Comparison of ENCODE assay signal across 1 cellular context in the genomic region with DNA sequence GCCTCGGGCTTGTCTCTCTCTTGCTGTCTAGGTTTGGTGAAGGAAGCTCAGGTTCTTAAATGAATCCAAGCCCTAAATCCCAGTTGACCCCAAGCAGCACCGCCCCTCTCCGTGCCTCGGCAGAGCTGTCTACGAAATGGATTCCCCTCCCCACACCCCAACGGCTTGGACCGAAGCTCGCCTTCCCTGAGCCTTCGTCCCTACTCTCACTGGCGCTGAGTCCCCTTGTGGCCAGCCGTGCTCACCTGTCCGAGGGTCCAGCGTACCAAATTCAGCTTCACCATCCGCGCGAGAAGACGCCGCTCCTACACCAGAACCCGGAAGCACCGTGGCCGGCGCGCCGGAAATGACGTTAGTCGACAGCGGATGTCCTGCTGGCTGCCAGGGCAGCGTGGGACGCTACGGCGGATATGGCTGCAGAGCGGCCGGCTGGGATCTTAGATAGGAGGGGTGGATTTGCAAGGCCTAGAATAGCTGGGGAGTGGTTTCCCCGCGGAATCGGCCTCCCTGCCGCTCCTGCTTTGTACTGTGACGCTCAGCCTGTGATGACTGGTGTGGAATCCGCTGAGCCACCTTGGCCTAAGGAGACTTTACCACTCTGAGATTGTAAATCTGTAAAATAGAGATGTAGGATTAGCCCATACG.
TF ChIP-seq lines count a peak whose summit lies in the region.

A gene (minus strand): TSS at position 325 of the 645 bp plus-strand sequence. CDS start 2,201 bp downstream, outside the sequence.

TF ChIP-seq in K562, 482 proteins besides CTCF, POLR2A, EP300 and RAD21 (continued from another document and continues in another):
- TF ChIP-seq, protein P1, sequence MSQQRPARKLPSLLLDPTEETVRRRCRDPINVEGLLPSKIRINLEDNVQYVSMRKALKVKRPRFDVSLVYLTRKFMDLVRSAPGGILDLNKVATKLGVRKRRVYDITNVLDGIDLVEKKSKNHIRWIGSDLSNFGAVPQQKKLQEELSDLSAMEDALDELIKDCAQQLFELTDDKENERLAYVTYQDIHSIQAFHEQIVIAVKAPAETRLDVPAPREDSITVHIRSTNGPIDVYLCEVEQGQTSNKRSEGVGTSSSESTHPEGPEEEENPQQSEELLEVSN (IDR thresholded peaks at IDR 0.05; ENCODE audit: borderline replicate concordance in 1 of 2, extremely low read depth in 1 of 2, insufficient read depth in 1 of 2, insufficient read length in 1 of 2, low read depth in 1 of 2, low read length in 1 of 2, poor library complexity in 1 of 2, severe bottlenecking in 1 of 2): no peak
- TF ChIP-seq NBN (IDR thresholded peaks at IDR 0.05; ENCODE audit: low read depth): no peak
- TF ChIP-seq TGIF2 (CRISPR knock-in tag; IDR thresholded peaks at IDR 0.05): no peak
- TF ChIP-seq, protein P2, sequence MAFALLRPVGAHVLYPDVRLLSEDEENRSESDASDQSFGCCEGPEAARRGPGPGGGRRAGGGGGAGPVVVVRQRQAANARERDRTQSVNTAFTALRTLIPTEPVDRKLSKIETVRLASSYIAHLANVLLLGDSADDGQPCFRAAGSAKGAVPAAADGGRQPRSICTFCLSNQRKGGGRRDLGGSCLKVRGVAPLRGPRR (CRISPR knock-in tag; IDR thresholded peaks at IDR 0.05): no peak
- TF ChIP-seq SIRT6 (IDR thresholded peaks at IDR 0.05; ENCODE audit: low read depth, low read length): no peak
- TF ChIP-seq ZNF3 (CRISPR knock-in tag; IDR thresholded peaks at IDR 0.05): no peak
- TF ChIP-seq, protein P3, sequence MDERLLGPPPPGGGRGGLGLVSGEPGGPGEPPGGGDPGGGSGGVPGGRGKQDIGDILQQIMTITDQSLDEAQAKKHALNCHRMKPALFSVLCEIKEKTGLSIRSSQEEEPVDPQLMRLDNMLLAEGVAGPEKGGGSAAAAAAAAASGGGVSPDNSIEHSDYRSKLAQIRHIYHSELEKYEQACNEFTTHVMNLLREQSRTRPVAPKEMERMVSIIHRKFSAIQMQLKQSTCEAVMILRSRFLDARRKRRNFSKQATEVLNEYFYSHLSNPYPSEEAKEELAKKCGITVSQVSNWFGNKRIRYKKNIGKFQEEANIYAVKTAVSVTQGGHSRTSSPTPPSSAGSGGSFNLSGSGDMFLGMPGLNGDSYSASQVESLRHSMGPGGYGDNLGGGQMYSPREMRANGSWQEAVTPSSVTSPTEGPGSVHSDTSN (CRISPR knock-in tag; IDR thresholded peaks at IDR 0.05; ENCODE audit: low read depth): no peak
- TF ChIP-seq, protein P3 (tag; conservative IDR thresholded peaks at IDR 0.05; ENCODE audit: low read depth): no peak
- no peak for TF ChIP-seq ZNF780A (CRISPR knock-in tag; IDR thresholded peaks at IDR 0.05)
- TF ChIP-seq, protein P4, sequence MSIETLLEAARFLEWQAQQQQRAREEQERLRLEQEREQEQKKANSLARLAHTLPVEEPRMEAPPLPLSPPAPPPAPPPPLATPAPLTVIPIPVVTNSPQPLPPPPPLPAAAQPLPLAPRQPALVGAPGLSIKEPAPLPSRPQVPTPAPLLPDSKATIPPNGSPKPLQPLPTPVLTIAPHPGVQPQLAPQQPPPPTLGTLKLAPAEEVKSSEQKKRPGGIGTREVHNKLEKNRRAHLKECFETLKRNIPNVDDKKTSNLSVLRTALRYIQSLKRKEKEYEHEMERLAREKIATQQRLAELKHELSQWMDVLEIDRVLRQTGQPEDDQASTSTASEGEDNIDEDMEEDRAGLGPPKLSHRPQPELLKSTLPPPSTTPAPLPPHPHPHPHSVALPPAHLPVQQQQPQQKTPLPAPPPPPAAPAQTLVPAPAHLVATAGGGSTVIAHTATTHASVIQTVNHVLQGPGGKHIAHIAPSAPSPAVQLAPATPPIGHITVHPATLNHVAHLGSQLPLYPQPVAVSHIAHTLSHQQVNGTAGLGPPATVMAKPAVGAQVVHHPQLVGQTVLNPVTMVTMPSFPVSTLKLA (conservative IDR thresholded peaks at IDR 0.05): peak; percentile 93 to 97
- TF ChIP-seq, protein P5, sequence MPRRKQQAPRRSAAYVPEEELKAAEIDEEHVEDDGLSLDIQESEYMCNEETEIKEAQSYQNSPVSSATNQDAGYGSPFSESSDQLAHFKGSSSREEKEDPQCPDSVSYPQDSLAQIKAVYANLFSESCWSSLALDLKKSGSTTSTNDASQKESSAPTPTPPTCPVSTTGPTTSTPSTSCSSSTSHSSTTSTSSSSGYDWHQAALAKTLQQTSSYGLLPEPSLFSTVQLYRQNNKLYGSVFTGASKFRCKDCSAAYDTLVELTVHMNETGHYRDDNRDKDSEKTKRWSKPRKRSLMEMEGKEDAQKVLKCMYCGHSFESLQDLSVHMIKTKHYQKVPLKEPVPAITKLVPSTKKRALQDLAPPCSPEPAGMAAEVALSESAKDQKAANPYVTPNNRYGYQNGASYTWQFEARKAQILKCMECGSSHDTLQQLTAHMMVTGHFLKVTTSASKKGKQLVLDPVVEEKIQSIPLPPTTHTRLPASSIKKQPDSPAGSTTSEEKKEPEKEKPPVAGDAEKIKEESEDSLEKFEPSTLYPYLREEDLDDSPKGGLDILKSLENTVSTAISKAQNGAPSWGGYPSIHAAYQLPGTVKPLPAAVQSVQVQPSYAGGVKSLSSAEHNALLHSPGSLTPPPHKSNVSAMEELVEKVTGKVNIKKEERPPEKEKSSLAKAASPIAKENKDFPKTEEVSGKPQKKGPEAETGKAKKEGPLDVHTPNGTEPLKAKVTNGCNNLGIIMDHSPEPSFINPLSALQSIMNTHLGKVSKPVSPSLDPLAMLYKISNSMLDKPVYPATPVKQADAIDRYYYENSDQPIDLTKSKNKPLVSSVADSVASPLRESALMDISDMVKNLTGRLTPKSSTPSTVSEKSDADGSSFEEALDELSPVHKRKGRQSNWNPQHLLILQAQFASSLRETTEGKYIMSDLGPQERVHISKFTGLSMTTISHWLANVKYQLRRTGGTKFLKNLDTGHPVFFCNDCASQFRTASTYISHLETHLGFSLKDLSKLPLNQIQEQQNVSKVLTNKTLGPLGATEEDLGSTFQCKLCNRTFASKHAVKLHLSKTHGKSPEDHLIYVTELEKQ (CRISPR knock-in tag; IDR thresholded peaks at IDR 0.05): no peak
- peak; percentile 92 for TF ChIP-seq RFX1 (IDR thresholded peaks at IDR 0.05)
- TF ChIP-seq U2AF1 (optimal IDR thresholded peaks at IDR 0.05; ENCODE audit: low read depth, low read length): no peak
- no peak for TF ChIP-seq PRPF4 (IDR thresholded peaks at IDR 0.05; ENCODE audit: insufficient read depth, low read depth, low read length, poor library complexity, severe bottlenecking)
- TF ChIP-seq RBM14 (IDR thresholded peaks at IDR 0.05; ENCODE audit: borderline replicate concordance, insufficient read depth, low read depth, low read length): no peak
- no peak for TF ChIP-seq ZNF274 (IDR thresholded peaks at IDR 0.05; ENCODE audit: borderline replicate concordance, low read depth, low read length)
- no peak for TF ChIP-seq POLR3A (IDR thresholded peaks at IDR 0.05; ENCODE audit: borderline replicate concordance, extremely low read depth, insufficient read depth, insufficient read length)
- TF ChIP-seq GATAD2B (IDR thresholded peaks at IDR 0.05; ENCODE audit: borderline replicate concordance): no peak
- no peak for TF ChIP-seq GTF2E2 (tag; IDR thresholded peaks at IDR 0.05)
- TF ChIP-seq PURB (CRISPR knock-in tag; IDR thresholded peaks at IDR 0.05; ENCODE audit: low read depth): no peak
- no peak for TF ChIP-seq TEAD2 (tag; IDR thresholded peaks at IDR 0.05)
- no peak for TF ChIP-seq CBX2 (IDR thresholded peaks at IDR 0.05; ENCODE audit: insufficient read depth, low read length, poor library complexity, severe bottlenecking)
- TF ChIP-seq STAG1 (CRISPR knock-in tag; IDR thresholded peaks at IDR 0.05; ENCODE audit: borderline replicate concordance): no peak
- peak; percentile 77; the same call in 1 of the 2 replicates for TF ChIP-seq MEF2A (IDR thresholded peaks at IDR 0.05; ENCODE audit: control insufficient read depth, low read depth, low read length)
- TF ChIP-seq RBBP5 (IDR thresholded peaks at IDR 0.05; ENCODE audit: borderline replicate concordance, insufficient read depth, low read length, poor library complexity, severe bottlenecking): peak; percentile 72
- TF ChIP-seq ZNF24 (IDR thresholded peaks at IDR 0.05): no peak
- TF ChIP-seq ZNF224 (CRISPR knock-in tag; IDR thresholded peaks at IDR 0.05): no peak
- TF ChIP-seq XRCC4 (IDR thresholded peaks at IDR 0.05; ENCODE audit: extremely low read depth, insufficient read depth, insufficient read length): no peak
- no peak for TF ChIP-seq ZBTB7A (IDR thresholded peaks at IDR 0.05; ENCODE audit: borderline replicate concordance, control insufficient read depth, low read depth, low read length)
- TF ChIP-seq, protein P6, sequence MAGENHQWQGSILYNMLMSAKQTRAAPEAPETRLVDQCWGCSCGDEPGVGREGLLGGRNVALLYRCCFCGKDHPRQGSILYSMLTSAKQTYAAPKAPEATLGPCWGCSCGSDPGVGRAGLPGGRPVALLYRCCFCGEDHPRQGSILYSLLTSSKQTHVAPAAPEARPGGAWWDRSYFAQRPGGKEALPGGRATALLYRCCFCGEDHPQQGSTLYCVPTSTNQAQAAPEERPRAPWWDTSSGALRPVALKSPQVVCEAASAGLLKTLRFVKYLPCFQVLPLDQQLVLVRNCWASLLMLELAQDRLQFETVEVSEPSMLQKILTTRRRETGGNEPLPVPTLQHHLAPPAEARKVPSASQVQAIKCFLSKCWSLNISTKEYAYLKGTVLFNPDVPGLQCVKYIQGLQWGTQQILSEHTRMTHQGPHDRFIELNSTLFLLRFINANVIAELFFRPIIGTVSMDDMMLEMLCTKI (IDR thresholded peaks at IDR 0.05; ENCODE audit: partially characterized antibody): no peak
- TF ChIP-seq SMAD4 (CRISPR knock-in tag; conservative IDR thresholded peaks at IDR 0.05): no peak
- TF ChIP-seq, protein P7, sequence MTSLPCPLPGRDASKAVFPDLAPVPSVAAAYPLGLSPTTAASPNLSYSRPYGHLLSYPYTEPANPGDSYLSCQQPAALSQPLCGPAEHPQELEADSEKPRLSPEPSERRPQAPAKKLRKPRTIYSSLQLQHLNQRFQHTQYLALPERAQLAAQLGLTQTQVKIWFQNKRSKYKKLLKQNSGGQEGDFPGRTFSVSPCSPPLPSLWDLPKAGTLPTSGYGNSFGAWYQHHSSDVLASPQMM (CRISPR knock-in tag; IDR thresholded peaks at IDR 0.05): no peak
- peak; percentile 84 for TF ChIP-seq POLR2G (IDR thresholded peaks at IDR 0.05; ENCODE audit: low read depth, low read length)
- TF ChIP-seq ARNT (IDR thresholded peaks at IDR 0.05): peak in 1 of 2 experiments; percentile 29; a peak in 1 of 4 replicates
- TF ChIP-seq KHSRP (IDR thresholded peaks at IDR 0.05): 0 out of 2 replicates have a peak, but pooled peaks have one; percentile 18
- TF ChIP-seq TAF1 (IDR thresholded peaks at IDR 0.05; ENCODE audit: control insufficient read depth, extremely low read depth, insufficient read depth, low read length, severe bottlenecking): peak; percentile 49
- TF ChIP-seq, protein P8, sequence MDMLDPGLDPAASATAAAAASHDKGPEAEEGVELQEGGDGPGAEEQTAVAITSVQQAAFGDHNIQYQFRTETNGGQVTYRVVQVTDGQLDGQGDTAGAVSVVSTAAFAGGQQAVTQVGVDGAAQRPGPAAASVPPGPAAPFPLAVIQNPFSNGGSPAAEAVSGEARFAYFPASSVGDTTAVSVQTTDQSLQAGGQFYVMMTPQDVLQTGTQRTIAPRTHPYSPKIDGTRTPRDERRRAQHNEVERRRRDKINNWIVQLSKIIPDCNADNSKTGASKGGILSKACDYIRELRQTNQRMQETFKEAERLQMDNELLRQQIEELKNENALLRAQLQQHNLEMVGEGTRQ (CRISPR knock-in tag; IDR thresholded peaks at IDR 0.05): no peak
- TF ChIP-seq, protein P9, sequence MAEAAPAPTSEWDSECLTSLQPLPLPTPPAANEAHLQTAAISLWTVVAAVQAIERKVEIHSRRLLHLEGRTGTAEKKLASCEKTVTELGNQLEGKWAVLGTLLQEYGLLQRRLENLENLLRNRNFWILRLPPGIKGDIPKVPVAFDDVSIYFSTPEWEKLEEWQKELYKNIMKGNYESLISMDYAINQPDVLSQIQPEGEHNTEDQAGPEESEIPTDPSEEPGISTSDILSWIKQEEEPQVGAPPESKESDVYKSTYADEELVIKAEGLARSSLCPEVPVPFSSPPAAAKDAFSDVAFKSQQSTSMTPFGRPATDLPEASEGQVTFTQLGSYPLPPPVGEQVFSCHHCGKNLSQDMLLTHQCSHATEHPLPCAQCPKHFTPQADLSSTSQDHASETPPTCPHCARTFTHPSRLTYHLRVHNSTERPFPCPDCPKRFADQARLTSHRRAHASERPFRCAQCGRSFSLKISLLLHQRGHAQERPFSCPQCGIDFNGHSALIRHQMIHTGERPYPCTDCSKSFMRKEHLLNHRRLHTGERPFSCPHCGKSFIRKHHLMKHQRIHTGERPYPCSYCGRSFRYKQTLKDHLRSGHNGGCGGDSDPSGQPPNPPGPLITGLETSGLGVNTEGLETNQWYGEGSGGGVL (CRISPR knock-in tag; IDR thresholded peaks at IDR 0.05): no peak
- 0 out of 2 replicates have a peak, but pooled peaks have one; percentile 53 for TF ChIP-seq GTF2F1 (IDR thresholded peaks at IDR 0.05; ENCODE audit: low read depth, low read length)
- no peak for TF ChIP-seq U2AF2 (optimal IDR thresholded peaks at IDR 0.05; ENCODE audit: low read depth, low read length)
- TF ChIP-seq ZNF124 (CRISPR knock-in tag; IDR thresholded peaks at IDR 0.05): no peak
- TF ChIP-seq SNIP1 (IDR thresholded peaks at IDR 0.05; ENCODE audit: low read depth): no peak
- no peak for TF ChIP-seq BHLHE40 (IDR thresholded peaks at IDR 0.05; ENCODE audit: low read length)
- no peak for TF ChIP-seq ARID2 (IDR thresholded peaks at IDR 0.05)
- no peak for TF ChIP-seq EWSR1 (IDR thresholded peaks at IDR 0.05; ENCODE audit: borderline replicate concordance, low read depth, partially characterized antibody)
- TF ChIP-seq TRIM24 (IDR thresholded peaks at IDR 0.05): peak in 1 of 2 experiments; percentile 59; a peak in 1 of 4 replicates
- no peak for TF ChIP-seq PRMT5 (CRISPR knock-in tag; IDR thresholded peaks at IDR 0.05)
- no peak for TF ChIP-seq FOXJ2 (tag; IDR thresholded peaks at IDR 0.05)
- no peak for TF ChIP-seq IFI16 (CRISPR knock-in tag; IDR thresholded peaks at IDR 0.05)
- TF ChIP-seq TCF3 (CRISPR knock-in tag; IDR thresholded peaks at IDR 0.05): peak; percentile 75
- TF ChIP-seq KAT8 (IDR thresholded peaks at IDR 0.05; ENCODE audit: low read depth): no peak
- TF ChIP-seq BDP1 (IDR thresholded peaks at IDR 0.05; ENCODE audit: insufficient read depth, insufficient read length): no peak
- peak in 1 of 2 experiments; percentile 44; a peak in 3 of 4 replicates for TF ChIP-seq NRF1 (conservative IDR thresholded peaks at IDR 0.05 in 1 of 2, IDR thresholded peaks at IDR 0.05 in 1 of 2)
- no peak for TF ChIP-seq HSF4 (CRISPR knock-in tag; IDR thresholded peaks at IDR 0.05; ENCODE audit: borderline replicate concordance)
- TF ChIP-seq ZNF146 (CRISPR knock-in tag; IDR thresholded peaks at IDR 0.05; ENCODE audit: unreplicated experiment): no peak
- TF ChIP-seq TSC22D4 (tag; IDR thresholded peaks at IDR 0.05): no peak
- TF ChIP-seq CHD4 (IDR thresholded peaks at IDR 0.05; ENCODE audit: insufficient read depth, insufficient replicate concordance, low read depth, low read length, poor library complexity, severe bottlenecking): no peak
